ENCODE assay signal across 9 cellular contexts in the genomic region with DNA sequence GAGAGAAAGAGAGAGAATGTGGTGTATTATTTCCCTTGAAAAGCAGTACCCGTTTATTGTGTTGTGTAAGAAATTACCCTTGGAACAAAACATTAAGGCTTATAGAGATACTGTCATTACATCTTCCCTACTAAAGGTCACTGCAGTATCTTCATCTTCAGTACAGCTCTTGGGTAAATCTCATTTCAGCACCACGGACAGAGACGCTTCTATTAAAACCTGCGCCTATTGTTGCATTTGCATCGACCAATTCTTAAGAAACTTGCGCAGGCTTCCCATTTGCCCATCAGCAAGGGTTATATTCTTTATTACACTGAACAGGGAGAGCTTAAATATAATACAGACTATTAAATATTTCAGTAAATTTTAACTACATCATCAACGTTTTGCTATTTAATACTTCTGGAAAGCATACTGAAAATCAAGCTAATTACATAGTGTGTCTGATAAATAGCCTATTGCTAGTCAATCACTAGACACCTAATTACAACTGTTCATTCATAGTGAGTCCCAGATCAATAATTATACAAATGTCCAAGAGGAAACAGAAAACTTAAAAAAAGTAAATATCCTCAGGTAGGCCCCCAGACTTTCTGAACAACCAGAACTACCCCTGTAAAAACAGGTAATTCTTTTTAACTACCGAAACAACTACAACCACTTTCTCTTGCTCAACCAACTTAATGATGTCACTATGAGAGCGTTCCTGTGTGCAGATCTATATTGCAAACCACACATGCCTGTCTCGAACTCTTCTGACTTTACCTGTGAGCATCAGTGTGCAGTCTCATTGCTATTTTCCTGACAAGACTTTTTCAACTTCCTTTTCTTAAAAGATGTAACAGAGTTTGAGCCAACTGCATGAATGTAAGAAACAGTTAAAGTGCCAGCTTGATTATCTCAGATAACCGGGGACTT.
DNase-seq lines count a peak whose midpoint lies in the region; ATAC-seq and TF ChIP-seq lines count a peak whose summit lies in the region.
"Had no signal": no experiment of that assay in that cellular context is flagged by ENCODE, and none has a peak within 500 bp of the region (broad histone marks: within the 10 kb centered on the region; RNA-seq: fewer than 3 reads in every experiment).

No MANE protein-coding gene starts in this region.

- 26 to 28% methylated on average over 11 of the region's 11 CpGs for whole genome bisulfite sequencing in upper lobe of left lung, 2 donors

- peak; percentile 80 to 88 for DNase-seq in cardiac muscle cell (ENCODE audit: low read depth in 1 of 2, low spot score in 1 of 2)
- DNase-seq in right atrium auricular region (ENCODE audit: low spot score) = no peak
- peak; percentile 55 for DNase-seq in RKO (ENCODE audit: low spot score)
- peak; percentile 78 for DNase-seq in fibroblast of peridontal ligament (ENCODE audit: extremely low read depth)
- DNase-seq in stromal cell of bone marrow (ENCODE audit: low read depth) = peak; percentile 52
- DNase-seq in upper lobe of left lung = no peak

- H3K4me1 ChIP-seq in cardiac muscle cell (ENCODE audit: low read depth) (no peaks in the 10 kb centered on the region), right atrium auricular region (peaks cover 0 to 26% of the 10 kb centered on the region in 2 donors), upper lobe of left lung (peaks cover 10 to 37% (median 23%) of the 10 kb centered on the region in 4 donors)

- ATAC-seq in GM18907 (IDR thresholded peaks at IDR 0.05; ENCODE audit: unreplicated experiment) (no peak), HG03442 (IDR thresholded peaks at IDR 0.05; ENCODE audit: unreplicated experiment) (no peak), upper lobe of left lung (ENCODE audit: low FRiP score in 2 of 2) (no peak)

- H3K4me3 ChIP-seq in cardiac muscle cell = no peak overlapping the region
- H3K4me3 ChIP-seq in right atrium auricular region = no peak overlapping the region
- peak overlapping the region in 2 of 4 donors; percentile 53 to 58 for H3K4me3 ChIP-seq in upper lobe of left lung

- no peak for TF ChIP-seq EP300 in upper lobe of left lung (IDR thresholded peaks at IDR 0.05)

- TF ChIP-seq CTCF in cardiac muscle cell (IDR thresholded peaks at IDR 0.05; ENCODE audit: low read depth, low read length) (no peak), right atrium auricular region (IDR thresholded peaks at IDR 0.05) (no peak), upper lobe of left lung (IDR thresholded peaks at IDR 0.05) (no peak)

- H3K36me3 ChIP-seq in cardiac muscle cell = no peaks in the 10 kb centered on the region
- no peaks in the 10 kb centered on the region for H3K36me3 ChIP-seq in right atrium auricular region
- H3K36me3 ChIP-seq in upper lobe of left lung = no peaks in the 10 kb centered on the region

- no peak overlapping the region for H3K27ac ChIP-seq in cardiac muscle cell
- no peak overlapping the region for H3K27ac ChIP-seq in right atrium auricular region
- H3K27ac ChIP-seq in upper lobe of left lung = no peak overlapping the region
- H3K27ac ChIP-seq: skin epidermis had no signal

- TF ChIP-seq POLR2A in upper lobe of left lung (IDR thresholded peaks at IDR 0.05) = no peak

- peaks cover 39% of the 10 kb centered on the region for H3K27me3 ChIP-seq in cardiac muscle cell
- H3K27me3 ChIP-seq in right atrium auricular region = peaks cover 9 to 11% of the 10 kb centered on the region in 2 donors
- H3K27me3 ChIP-seq in upper lobe of left lung = peaks cover 0 to 25% (median 6%) of the 10 kb centered on the region in 4 donors

- no peaks in the 10 kb centered on the region for H3K9me3 ChIP-seq in cardiac muscle cell (ENCODE audit: low read depth)
- no peaks in the 10 kb centered on the region for H3K9me3 ChIP-seq in right atrium auricular region
- no peaks in the 10 kb centered on the region for H3K9me3 ChIP-seq in upper lobe of left lung

Comparison
In these comparisons a context has a peak if more than half of its experiments do, and no peak if none do; other contexts are left out.
1. DNase-seq: peak in cardiac muscle cell (2 of 2), RKO (single experiment), fibroblast of peridontal ligament (single experiment) and stromal cell of bone marrow (single experiment); none in right atrium auricular region (single experiment) and upper lobe of left lung (0 of 2).